Comparison of ENCODE assay signal across 8 cellular contexts in the genomic region with DNA sequence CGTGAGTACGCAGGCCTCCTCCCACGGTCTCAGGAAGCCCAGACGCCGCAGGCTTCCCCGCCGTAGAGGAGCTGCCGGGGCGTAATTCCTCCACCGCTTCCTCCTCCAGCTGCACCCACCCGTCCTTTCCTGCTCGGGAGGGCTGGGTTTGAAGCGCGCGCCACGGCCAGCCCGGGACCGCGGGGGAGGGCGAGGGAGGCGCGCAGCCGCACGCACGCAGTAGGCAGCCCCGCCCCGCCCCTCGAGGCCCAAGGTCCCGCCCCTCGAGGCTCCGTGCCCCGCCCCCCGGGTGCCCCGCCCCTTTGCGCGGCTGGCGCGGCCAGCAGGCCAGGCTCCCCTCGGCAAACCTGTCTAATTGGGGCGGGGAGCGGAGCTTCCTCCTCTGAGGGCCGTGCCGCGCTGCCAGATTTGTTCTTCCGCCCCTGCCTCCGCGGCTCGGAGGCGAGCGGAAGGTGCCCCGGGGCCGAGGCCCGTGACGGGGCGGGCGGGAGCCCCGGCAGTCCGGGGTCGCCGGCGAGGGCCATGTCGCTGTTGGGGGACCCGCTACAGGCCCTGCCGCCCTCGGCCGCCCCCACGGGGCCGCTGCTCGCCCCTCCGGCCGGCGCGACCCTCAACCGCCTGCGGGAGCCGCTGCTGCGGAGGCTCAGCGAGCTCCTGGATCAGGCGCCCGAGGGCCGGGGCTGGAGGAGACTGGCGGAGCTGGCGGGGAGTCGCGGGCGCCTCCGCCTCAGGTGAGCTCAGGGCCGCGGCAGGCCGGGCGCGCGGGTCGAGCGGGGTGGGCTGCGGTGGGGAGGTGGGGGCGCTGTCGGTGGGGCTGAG. TPM values are rescaled to one million over a fixed set of nuclear protein-coding genes. Genes with fewer than 3 reads are reported as not detected.
DNase-seq lines count a peak whose midpoint lies in the region; ATAC-seq, FAIRE-seq and TF ChIP-seq lines count a peak whose summit lies in the region.

A gene with protein sequence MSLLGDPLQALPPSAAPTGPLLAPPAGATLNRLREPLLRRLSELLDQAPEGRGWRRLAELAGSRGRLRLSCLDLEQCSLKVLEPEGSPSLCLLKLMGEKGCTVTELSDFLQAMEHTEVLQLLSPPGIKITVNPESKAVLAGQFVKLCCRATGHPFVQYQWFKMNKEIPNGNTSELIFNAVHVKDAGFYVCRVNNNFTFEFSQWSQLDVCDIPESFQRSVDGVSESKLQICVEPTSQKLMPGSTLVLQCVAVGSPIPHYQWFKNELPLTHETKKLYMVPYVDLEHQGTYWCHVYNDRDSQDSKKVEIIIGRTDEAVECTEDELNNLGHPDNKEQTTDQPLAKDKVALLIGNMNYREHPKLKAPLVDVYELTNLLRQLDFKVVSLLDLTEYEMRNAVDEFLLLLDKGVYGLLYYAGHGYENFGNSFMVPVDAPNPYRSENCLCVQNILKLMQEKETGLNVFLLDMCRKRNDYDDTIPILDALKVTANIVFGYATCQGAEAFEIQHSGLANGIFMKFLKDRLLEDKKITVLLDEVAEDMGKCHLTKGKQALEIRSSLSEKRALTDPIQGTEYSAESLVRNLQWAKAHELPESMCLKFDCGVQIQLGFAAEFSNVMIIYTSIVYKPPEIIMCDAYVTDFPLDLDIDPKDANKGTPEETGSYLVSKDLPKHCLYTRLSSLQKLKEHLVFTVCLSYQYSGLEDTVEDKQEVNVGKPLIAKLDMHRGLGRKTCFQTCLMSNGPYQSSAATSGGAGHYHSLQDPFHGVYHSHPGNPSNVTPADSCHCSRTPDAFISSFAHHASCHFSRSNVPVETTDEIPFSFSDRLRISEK (plus strand): TSS at position 344 of the 819 bp plus-strand sequence. CDS start 179 bp downstream, at position 523.

- peak within 1 kb of the TSS; percentile 95 to 99 (median 97) for H3K27ac ChIP-seq in BLaER1 treated with 17β-estradiol and CSF1 and Interleukin-3, amounts not matched to agents 10 nM and 100 nM
- H3K27ac ChIP-seq in HepG2 (ENCODE audit: extremely low read length, insufficient read depth, low read length) = peak within 1 kb of the TSS; percentile 86

- CTCF ChIA-PET in HepG2 (lab: Yijun Ruan, JAX; ENCODE audit: low intra/inter-chr PET ratio, low total read pairs) = no interaction called here

- in situ Hi-C loops in HepG2 (cut with HindIII; ENCODE audit: extremely low pct_ligation_motif_present, low pct_unique_long_range_greater_than_20kb) = loop anchor here (25.0 kb wide), 1 partner anchor 659 kb away; no protein-coding TSS in a partner anchor

- DNase-seq in NCI-H748 (lab: John Stamatoyannopoulos, UW; ENCODE audit: unreplicated experiment) (peak; percentile 97), dedifferentiated amniotic fluid mesenchymal stem cell (ENCODE audit: extremely low spot score) (peak; percentile 82), HepG2 (ENCODE audit: low spot score) (peak; percentile 77)
- peak; percentile 97 for DNase-seq in activated CD4-positive, alpha-beta T cell treated with anti-CD3 and anti-CD28 coated beads, Interleukin-2, amount 50 U/mL, for 1 hour
- DNase-seq in stimulated activated CD4-positive, alpha-beta T cell treated with anti-CD3 and anti-CD28 coated beads, Interleukin-4, amount 100 ng/mL, for 1 hour = peak; percentile 95

- ATAC-seq in GM19351 (IDR thresholded peaks at IDR 0.05; ENCODE audit: unreplicated experiment) (peak; percentile 78), HG03520 (IDR thresholded peaks at IDR 0.05; ENCODE audit: unreplicated experiment) (peak; percentile 78), HepG2 (peak; percentile 88)

- no peak; the same call in 1 of the 2 replicates for TF ChIP-seq CTCF in HepG2 (CRISPR knock-in tag; IDR thresholded peaks at IDR 0.05)

- H3K36me3 ChIP-seq in BLaER1 treated with 17β-estradiol and CSF1 and Interleukin-3, amounts not matched to agents 10 nM and 100 nM = peaks cover 5 to 18% (median 12%) of the 10 kb centered on the region in 11 experiments; a peak in 10 of 22 replicates
- H3K36me3 ChIP-seq in HepG2 (replicated peaks in 1 of 2; ENCODE audit: control insufficient read depth in 1 of 2, insufficient read depth in 2 of 2, low read length in 2 of 2) = peaks cover 0 to 2% of the 10 kb centered on the region in 2 experiments; a peak in 1 of 5 replicates

- FAIRE-seq in HepG2 (lab: Jason Lieb, UNC) = no peak

- no TSS peak for BruUV-seq in HepG2 (replicated peaks; lab: Mats Ljungman, UMichigan)

- TF ChIP-seq EP300 in HepG2 (IDR thresholded peaks at IDR 0.05; ENCODE audit: low read depth in 2 of 2, low read length in 2 of 2) (no peak; a peak in 1 of 4 replicates), HepG2 (CRISPR knock-in tag; IDR thresholded peaks at IDR 0.05; ENCODE audit: borderline replicate concordance) (no peak)

- H4K20me1 ChIP-seq in BLaER1 treated with 17β-estradiol and CSF1 and Interleukin-3, amounts not matched to agents 10 nM and 100 nM = peaks cover 13 to 47% (median 38%) of the 10 kb centered on the region in 11 experiments; a peak in 19 of 22 replicates
- H4K20me1 ChIP-seq in HepG2 (ENCODE audit: insufficient read depth, low read length) = peaks cover 16% of the 10 kb centered on the region

- H3K9me3 ChIP-seq in BLaER1 treated with 17β-estradiol and CSF1 and Interleukin-3, amounts not matched to agents 10 nM and 100 nM (replicated peaks in 1 of 11) = no peaks in the 10 kb centered on the region
- no peaks in the 10 kb centered on the region for H3K9me3 ChIP-seq in HepG2 (ENCODE audit: low read length)

- peaks cover 48 to 67% (median 60%) of the 10 kb centered on the region in 10 experiments for H3K4me1 ChIP-seq in BLaER1 treated with 17β-estradiol and CSF1 and Interleukin-3, amounts not matched to agents 10 nM and 100 nM
- peaks cover 62% of the 10 kb centered on the region for H3K4me1 ChIP-seq in HepG2 (ENCODE audit: insufficient read depth, low read length)

- intact Hi-C loops in HepG2 (cut with micrococcal nuclease; ENCODE audit: unreplicated experiment) = loop anchor here (1.0 to 5.0 kb wide), 4 partner anchors 67 to 269 kb away; no protein-coding TSS in a partner anchor

- peak within 1 kb of the TSS; percentile 78 to 89 (median 82) for H3K4me3 ChIP-seq in BLaER1 treated with 17β-estradiol and CSF1 and Interleukin-3, amounts not matched to agents 10 nM and 100 nM
- peak within 1 kb of the TSS; percentile 90 to 94 (median 90) for H3K4me3 ChIP-seq in HepG2 (replicated peaks in 1 of 3; ENCODE audit: insufficient read depth in 1 of 3, low read depth in 2 of 3, low read length in 3 of 3)

- H3K27me3 ChIP-seq in BLaER1 treated with 17β-estradiol and CSF1 and Interleukin-3, amounts not matched to agents 10 nM and 100 nM = no peaks in the 10 kb centered on the region
- H3K27me3 ChIP-seq in HepG2 (ENCODE audit: control insufficient read depth in 1 of 2, insufficient read depth in 2 of 2, low read length in 2 of 2) = no peaks in the 10 kb centered on the region; a peak in 1 of 5 replicates

- peaks cover 46% of the 10 kb centered on the region for H3K79me2 ChIP-seq in HepG2 (ENCODE audit: insufficient read depth, low read length)

- 0% methylated on average over 2 of the region's 98 CpGs for WGBS in HepG2 (ENCODE audit: low lambda C conversion rate)

- H2AFZ ChIP-seq in HepG2 (ENCODE audit: low read length) = no peak within 1 kb of the TSS

- peak within 1 kb of the TSS; percentile 96 to 99 (median 98) for H3K9ac ChIP-seq in BLaER1 treated with 17β-estradiol and CSF1 and Interleukin-3, amounts not matched to agents 10 nM and 100 nM
- H3K9ac ChIP-seq in HepG2 (ENCODE audit: insufficient read depth, low read depth, low read length) = peak within 1 kb of the TSS; percentile 87

- POLR2A ChIA-PET in HepG2 (lab: Yijun Ruan, JAX) = interaction anchor here (0.7 to 2.0 kb wide), 15 partner anchors 11 to 471 kb away, joined by 3 to 6 read pairs (median 4); no protein-coding TSS in a partner anchor

- peak; percentile 78 to 85 for TF ChIP-seq POLR2A in HepG2 (IDR thresholded peaks at IDR 0.05; ENCODE audit: insufficient read depth in 1 of 2, low read depth in 2 of 2, low read length in 2 of 2)

- TF ChIP-seq RAD21 in HepG2 (CRISPR knock-in tag; IDR thresholded peaks at IDR 0.05) = peak; percentile 47; the same call in 1 of the 2 replicates

- peak within 1 kb of the TSS; percentile 78 to 96 (median 92) for H3K4me2 ChIP-seq in BLaER1 treated with 17β-estradiol and CSF1 and Interleukin-3, amounts not matched to agents 10 nM and 100 nM
- peak within 1 kb of the TSS; percentile 84 for H3K4me2 ChIP-seq in HepG2 (ENCODE audit: low read depth, low read length)

TF ChIP-seq in HepG2, 621 proteins besides CTCF, POLR2A, EP300 and RAD21 (continues in another document):
- TF ChIP-seq FOXC1 (CRISPR knock-in tag; IDR thresholded peaks at IDR 0.05; ENCODE audit: borderline replicate concordance) (peak; percentile 67; the same call in 1 of the 2 replicates), PHF20 (CRISPR knock-in tag; IDR thresholded peaks at IDR 0.05) (peak; percentile 43)
- TF ChIP-seq, protein P1, sequence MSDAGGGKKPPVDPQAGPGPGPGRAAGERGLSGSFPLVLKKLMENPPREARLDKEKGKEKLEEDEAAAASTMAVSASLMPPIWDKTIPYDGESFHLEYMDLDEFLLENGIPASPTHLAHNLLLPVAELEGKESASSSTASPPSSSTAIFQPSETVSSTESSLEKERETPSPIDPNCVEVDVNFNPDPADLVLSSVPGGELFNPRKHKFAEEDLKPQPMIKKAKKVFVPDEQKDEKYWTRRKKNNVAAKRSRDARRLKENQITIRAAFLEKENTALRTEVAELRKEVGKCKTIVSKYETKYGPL (CRISPR knock-in tag; IDR thresholded peaks at IDR 0.05) = no peak

RNA-seq across cellular contexts. Expression of the gene that starts here (rescaled TPM):
- total RNA-seq in HepG2 (2016; rRNA removed; fragmentation: Illumina TruSeq; extraction: Trizol) = 43.9 and 58.3 TPM in 2 replicates
- total RNA-seq in HepG2 (2016; cell fraction: cytosol; rRNA removed; fragmentation: Illumina TruSeq; extraction: Trizol; ENCODE audit: low read depth) = 12.6 and 16.9 TPM in 2 replicates
- 42.4 and 58.8 TPM in 2 replicates for total RNA-seq in HepG2 (2016; cell fraction: insoluble cytoplasmic fraction; rRNA removed; fragmentation: Illumina TruSeq; extraction: Trizol)
- 24.9 and 27.8 TPM in 2 replicates for total RNA-seq in HepG2 (2016; cell fraction: membrane; rRNA removed; fragmentation: Illumina TruSeq; extraction: Trizol)
- 42.9 and 45.6 TPM in 2 replicates for total RNA-seq in HepG2 (2016; cell fraction: nucleus; rRNA removed; fragmentation: Illumina TruSeq; extraction: Trizol)
- 58.7 and 89.0 TPM in 2 replicates for polyA plus RNA-seq in HepG2 (2011; rRNA removed)
- polyA plus RNA-seq in HepG2 (2011; cell fraction: cytosol; rRNA removed) = 25.9 and 33.0 TPM in 2 replicates
- polyA plus RNA-seq in HepG2 (2011; cell fraction: nucleus; rRNA removed) = 93.3 and 107 TPM in 2 replicates
- 35.2 and 39.1 TPM in 2 replicates for polyA plus RNA-seq in HepG2 (2012)
- polyA plus RNA-seq in HepG2 (2016; cell fraction: cytosol; fragmentation: Illumina TruSeq; extraction: Trizol; ENCODE audit: low read depth) = 4.8 and 5.1 TPM in 2 replicates
- 31.6 and 31.8 TPM in 2 replicates for polyA plus RNA-seq in HepG2 (2016; cell fraction: insoluble cytoplasmic fraction; fragmentation: Illumina TruSeq; extraction: Trizol; ENCODE audit: low read depth)
- polyA plus RNA-seq in HepG2 (2016; cell fraction: membrane; fragmentation: Illumina TruSeq; extraction: Trizol; ENCODE audit: low read depth) = 8.4 and 9.1 TPM in 2 replicates
- 36.3 and 37.2 TPM in 2 replicates for polyA plus RNA-seq in HepG2 (2016; cell fraction: nucleus; fragmentation: Illumina TruSeq; extraction: Trizol; ENCODE audit: insufficient read depth, low read depth)
- polyA minus RNA-seq in HepG2 (2011; rRNA and poly(A)+ RNA removed; ENCODE audit: low replicate concordance) = 20.1 and 50.7 TPM in 2 replicates
- 50.6 and 52.2 TPM in 2 replicates for polyA minus RNA-seq in HepG2 (2011; cell fraction: cytosol; rRNA and poly(A)+ RNA removed)
- 154 and 172 TPM in 2 replicates for polyA minus RNA-seq in HepG2 (2011; cell fraction: nucleus; rRNA and poly(A)+ RNA removed)

Comparison
In these comparisons a context has a peak if more than half of its experiments do, and no peak if none do; other contexts are left out.
1. Peak in every context shown above with its lines: DNase-seq, ATAC-seq, H3K4me3 ChIP-seq and H3K27ac ChIP-seq.